8 cellular contexts compared by ENCODE assay signal in genomic region chr20:35303735-35304431, GRCh38. TPM values are rescaled to one million over a fixed set of nuclear protein-coding genes. Genes with fewer than 3 reads are reported as not detected.
DNase-seq lines count a peak whose midpoint lies in the region; ATAC-seq, FAIRE-seq and TF ChIP-seq lines count a peak whose summit lies in the region.

No MANE protein-coding gene starts in this region.

- peak overlapping the region in 1 of 4 donors; percentile 20 for H3K27ac ChIP-seq in Peyer's patch
- H3K27ac ChIP-seq in neural cell (ENCODE audit: low read length), result no peak overlapping the region

- DNase-seq in GM12891 (ENCODE audit: insufficient read length, low spot score) (peak; percentile 74), LNCaP clone FGC (ENCODE audit: low read depth) (peak; percentile 80), Peyer's patch (peak; percentile 79 to 95 (median 80)), fibroblast of mammary gland (ENCODE audit: low read depth) (peak; percentile 91)
- peak; percentile 89 to 92 for DNase-seq in activated T-cell treated with anti-CD3 and anti-CD28 coated beads, Interleukin-2, amount 50 U/mL, for 48 hours
- peak; percentile 85 for DNase-seq in stimulated activated naive CD8-positive, alpha-beta T cell treated with anti-CD3 and anti-CD28 coated beads, Interleukin-15, Interleukin-2, amounts not matched to agents 100 U/mL and 50 U/mL, for 24 hours

- peak; percentile 79 for TF ChIP-seq RAD21 in neural cell (conservative IDR thresholded peaks at IDR 0.05)

- no peak for TF ChIP-seq POLR2A in GM12891 (IDR thresholded peaks at IDR 0.05; ENCODE audit: low read depth, low read length)
- peak in 1 of 2 donors; percentile 18 for TF ChIP-seq POLR2A in Peyer's patch (IDR thresholded peaks at IDR 0.05)

- TF ChIP-seq CTCF in LNCaP clone FGC (IDR thresholded peaks at IDR 0.05; ENCODE audit: control insufficient read depth, extremely low read depth, insufficient read depth), result peak; percentile 95
- peak; percentile 71 to 96 (median 94) for TF ChIP-seq CTCF in Peyer's patch (IDR thresholded peaks at IDR 0.05)
- peak; percentile 91 for TF ChIP-seq CTCF in fibroblast of mammary gland (conservative IDR thresholded peaks at IDR 0.05; ENCODE audit: control insufficient read depth, insufficient read depth, low read depth, low read length)
- TF ChIP-seq CTCF in neural cell (IDR thresholded peaks at IDR 0.05; ENCODE audit: poor library complexity, severe bottlenecking), result peak; percentile 88

- peak; percentile 84 for FAIRE-seq in GM12891 (lab: Jason Lieb, UNC)

- no peaks in the 10 kb centered on the region for H3K9me3 ChIP-seq in Peyer's patch
- H3K9me3 ChIP-seq in neural cell (ENCODE audit: low read length), result no peaks in the 10 kb centered on the region

- H3K36me3 ChIP-seq in Peyer's patch (no peaks in the 10 kb centered on the region), neural cell (ENCODE audit: insufficient read depth, low read length) (no peaks in the 10 kb centered on the region)

- H3K27me3 ChIP-seq in Peyer's patch (no peaks in the 10 kb centered on the region), neural cell (ENCODE audit: insufficient read depth, low read depth, low read length) (no peaks in the 10 kb centered on the region)

- H3K4me1 ChIP-seq in Peyer's patch, result peaks cover 0 to 35% (median 1%) of the 10 kb centered on the region in 4 donors

- H3K9me2 ChIP-seq in neural cell (ENCODE audit: insufficient read depth, low read length), result no peaks in the 10 kb centered on the region

- no peak overlapping the region for H3K9ac ChIP-seq in neural cell (ENCODE audit: low read length)

- no peak overlapping the region for H3K4me2 ChIP-seq in neural cell (ENCODE audit: low read length)

- no peaks in the 10 kb centered on the region for H3K79me2 ChIP-seq in neural cell (replicated peaks; ENCODE audit: insufficient read depth, low read length)

- TF ChIP-seq EP300 in neural cell (conservative IDR thresholded peaks at IDR 0.05; ENCODE audit: poor library complexity, severe bottlenecking), result no peak

- H2AFZ ChIP-seq in neural cell (ENCODE audit: low read depth, low read length), result no peak overlapping the region

- H4K20me1 ChIP-seq in neural cell (ENCODE audit: insufficient read depth), result no peaks in the 10 kb centered on the region

- H3K4me3 ChIP-seq in LNCaP clone FGC (ENCODE audit: low read depth, low read length), result no peak overlapping the region
- H3K4me3 ChIP-seq in Peyer's patch, result no peak overlapping the region
- no peak overlapping the region for H3K4me3 ChIP-seq in fibroblast of mammary gland (ENCODE audit: control insufficient read depth, low read depth, low read length)
- H3K4me3 ChIP-seq in neural cell (ENCODE audit: low read length), result no peak overlapping the region

- peak; percentile 54 for ATAC-seq in stimulated activated naive CD8-positive, alpha-beta T cell treated with anti-CD3 and anti-CD28 coated beads, Interleukin-15, Interleukin-2, amounts not matched to agents 100 U/mL and 50 U/mL, for 24 hours
- ATAC-seq in GM18520 (IDR thresholded peaks at IDR 0.05; ENCODE audit: unreplicated experiment), result no peak

- no peaks in the 10 kb centered on the region for H3F3A ChIP-seq in neural cell (ENCODE audit: insufficient read depth, low read length, poor library complexity, severe bottlenecking)

TF ChIP-seq in GM12891, 5 proteins besides CTCF, POLR2A, EP300 and RAD21:
- TF ChIP-seq TAF1 (IDR thresholded peaks at IDR 0.05; ENCODE audit: low read depth, low read length), result no peak
- TF ChIP-seq POLR2AphosphoS5 (IDR thresholded peaks at IDR 0.05; ENCODE audit: low read depth, low read length), result no peak
- no peak for TF ChIP-seq POU2F2 (IDR thresholded peaks at IDR 0.05; ENCODE audit: low read depth, low read length)
- TF ChIP-seq PAX5 (IDR thresholded peaks at IDR 0.05; ENCODE audit: insufficient read depth, low read length, severe bottlenecking), result no peak
- TF ChIP-seq SPI1 (IDR thresholded peaks at IDR 0.05; ENCODE audit: low read depth, low read length), result no peak
TF ChIP-seq in GM12891: peak in this region for 0.

TF ChIP-seq in neural cell, 6 proteins besides CTCF, POLR2A, EP300 and RAD21:
- TF ChIP-seq SMC3 (conservative IDR thresholded peaks at IDR 0.05; ENCODE audit: poor library complexity) (peak; percentile 77), POLR2AphosphoS5 (IDR thresholded peaks at IDR 0.05) (no peak), TAF1 (IDR thresholded peaks at IDR 0.05; ENCODE audit: low read depth) (no peak), REST (IDR thresholded peaks at IDR 0.05; ENCODE audit: borderline replicate concordance) (no peak), EZH2 (IDR thresholded peaks at IDR 0.05; ENCODE audit: borderline replicate concordance, insufficient read depth, low read length, poor library complexity, severe bottlenecking) (no peak), MXI1 (conservative IDR thresholded peaks at IDR 0.05; ENCODE audit: poor library complexity, severe bottlenecking) (peak; percentile 20)

RNA-seq across cellular contexts. Expression of gene FAM83C, which starts 11.7 kb away (rescaled TPM):
- 0.06 TPM for polyA plus RNA-seq in GM12891 (2012; ENCODE audit: low read depth, missing spikeins)
- not detected for total RNA-seq in Peyer's patch
- polyA plus RNA-seq in neural cell, result not detected in 2 replicates
- not detected in 2 replicates for polyA minus RNA-seq in neural cell

RNA-seq across cellular contexts. Expression of gene EIF6, which starts 19.3 kb away (rescaled TPM):
- polyA plus RNA-seq in GM12891 (2012; ENCODE audit: low read depth, missing spikeins), result 88.4 TPM
- 100 to 1,000 TPM in 3 of 4 donors, 10 to 100 TPM in 1; 77.6 to 196 (median 157) TPM for total RNA-seq in Peyer's patch
- polyA plus RNA-seq in neural cell, result 143 and 154 TPM in 2 replicates
- polyA minus RNA-seq in neural cell, result 66.2 and 73.3 TPM in 2 replicates

RNA-seq across cellular contexts. Expression of gene MMP24OS, which starts 26.0 kb away (rescaled TPM):
- 31.0 TPM for polyA plus RNA-seq in GM12891 (2012; ENCODE audit: low read depth, missing spikeins)
- 10 to 100 TPM; 23.1 to 86.1 (median 58.6) TPM for total RNA-seq in Peyer's patch
- 7.7 and 8.3 TPM in 2 replicates for polyA plus RNA-seq in neural cell
- 4.9 and 6.7 TPM in 2 replicates for polyA minus RNA-seq in neural cell
